Comparison of ENCODE assay signal across 7 cellular contexts in the genomic region with DNA sequence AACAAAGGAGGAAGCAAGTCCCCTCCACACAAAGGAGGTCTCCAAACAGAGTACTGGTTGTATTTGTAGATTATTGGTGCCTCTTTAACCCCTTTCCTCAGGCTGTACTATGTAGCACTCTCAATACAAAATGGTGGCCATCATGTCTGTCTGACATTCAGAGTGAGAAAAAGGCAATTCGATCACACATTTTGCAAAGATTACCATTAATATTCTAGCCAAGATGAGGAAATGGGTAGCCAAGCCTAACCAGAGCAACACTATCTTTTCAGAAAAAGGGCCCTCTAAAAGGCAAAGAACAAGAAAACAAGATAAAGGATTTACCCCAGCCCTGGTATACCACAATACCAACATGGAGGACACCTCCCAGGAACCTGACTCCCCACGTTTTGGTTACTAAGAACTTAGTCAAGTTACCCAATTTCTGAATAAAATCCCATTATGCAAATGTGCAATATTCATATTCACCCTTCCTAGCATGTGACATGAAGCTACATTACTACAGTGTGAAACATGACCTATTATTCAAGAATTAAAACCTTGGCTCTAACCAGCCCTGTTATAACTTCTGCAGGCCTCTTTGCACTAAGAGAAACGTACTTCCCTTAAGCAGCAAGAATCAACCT. TPM values are rescaled to one million over a fixed set of nuclear protein-coding genes. Genes with fewer than 3 reads are reported as not detected.
DNase-seq lines count a peak whose midpoint lies in the region; ATAC-seq and TF ChIP-seq lines count a peak whose summit lies in the region.

No MANE protein-coding gene starts in this region.

- H3K4me1 Mint-ChIP-seq in GM23338 (peaks cover 53% of the 10 kb centered on the region), nephron progenitor cell (peaks cover 58% of the 10 kb centered on the region)

- peak overlapping the region; percentile 66 for H3K4me3 ChIP-seq in GM23338
- peak overlapping the region; percentile 72 for H3K4me3 ChIP-seq in RWPE2 (ENCODE audit: severe bottlenecking)
- H3K4me3 ChIP-seq in ectodermal cell (ENCODE audit: insufficient read depth, low read depth, low read length): peak overlapping the region; percentile 98

- H3K4me2 ChIP-seq in GM23338: peak overlapping the region; percentile 89

- H3K4me3 Mint-ChIP-seq in GM23338 (peak overlapping the region; percentile 78), nephron progenitor cell (peak overlapping the region; percentile 90)

- no peak for TF ChIP-seq CTCF in GM23338 (conservative IDR thresholded peaks at IDR 0.05; ENCODE audit: low read depth in 2 of 2)
- no peak for TF ChIP-seq CTCF in RWPE2 (IDR thresholded peaks at IDR 0.05; ENCODE audit: poor library complexity, severe bottlenecking)
- no peak for TF ChIP-seq CTCF in nephron progenitor cell (IDR thresholded peaks at IDR 0.05)

- peaks cover under 1% of the 10 kb centered on the region; the same call in 2 of the 3 replicates for H3K36me3 Mint-ChIP-seq in GM23338 (ENCODE audit: low read depth)
- peaks cover 23% of the 10 kb centered on the region for H3K36me3 Mint-ChIP-seq in nephron progenitor cell (ENCODE audit: low read depth)

- H2AFZ ChIP-seq in GM23338: no peak overlapping the region

- H3K9me3 Mint-ChIP-seq in GM23338 (no peaks in the 10 kb centered on the region), nephron progenitor cell (no peaks in the 10 kb centered on the region)

- H3K9me3 ChIP-seq in RWPE2 (ENCODE audit: severe bottlenecking) (no peaks in the 10 kb centered on the region), ectodermal cell (ENCODE audit: control insufficient read depth, low read length) (no peaks in the 10 kb centered on the region)

- H3K79me2 ChIP-seq in GM23338 (replicated peaks; ENCODE audit: insufficient read depth): peaks cover 79% of the 10 kb centered on the region

- ATAC-seq in GM23338: no peak
- ATAC-seq in RWPE2 (ENCODE audit: low read depth): no peak
- no peak for ATAC-seq in GM18511 (IDR thresholded peaks at IDR 0.05; ENCODE audit: unreplicated experiment)
- no peak for ATAC-seq in GM21390 (IDR thresholded peaks at IDR 0.05; ENCODE audit: unreplicated experiment)

- H3K27ac Mint-ChIP-seq in GM23338 (peak overlapping the region; percentile 97), nephron progenitor cell (peak overlapping the region; percentile 99)

- DNase-seq in GM23338 (ENCODE audit: low spot score): no peak
- no peak for DNase-seq in RWPE2 (ENCODE audit: low spot score)
- no peak for DNase-seq in nephron progenitor cell
- no peak for DNase-seq in NCI-H146 (lab: John Stamatoyannopoulos, UW)

- H3K27me3 Mint-ChIP-seq in GM23338 (ENCODE audit: insufficient read depth, low read depth, poor library complexity) (peaks cover 10% of the 10 kb centered on the region), nephron progenitor cell (ENCODE audit: low read depth, poor library complexity) (peaks cover 26% of the 10 kb centered on the region)

- H3K27ac ChIP-seq in GM23338 (ENCODE audit: low read depth): peak overlapping the region; percentile 46
- H3K27ac ChIP-seq in RWPE2 (ENCODE audit: poor library complexity, severe bottlenecking): peak overlapping the region; percentile 80
- no peak overlapping the region for H3K27ac ChIP-seq in ectodermal cell (ENCODE audit: insufficient read depth, low read depth, low read length, poor library complexity, severe bottlenecking)

- H4K20me1 ChIP-seq in GM23338 (replicated peaks; ENCODE audit: insufficient read depth): peaks cover 31% of the 10 kb centered on the region

- WGBS in ectodermal cell, 2 experiments: 24 to 25% methylated on average over 3 of the region's 3 CpGs

- H3K36me3 ChIP-seq in GM23338 (ENCODE audit: insufficient read depth) (no peaks in the 10 kb centered on the region), RWPE2 (ENCODE audit: low read depth) (no peaks in the 10 kb centered on the region; the same call in 1 of the 2 replicates), ectodermal cell (ENCODE audit: control insufficient read depth, insufficient read depth, low read length) (no peaks in the 10 kb centered on the region)

- H3K9me2 ChIP-seq in GM23338 (ENCODE audit: insufficient read depth): no peaks in the 10 kb centered on the region

- H3K27me3 ChIP-seq in GM23338 (ENCODE audit: insufficient read depth): peaks cover 11% of the 10 kb centered on the region
- no peaks in the 10 kb centered on the region for H3K27me3 ChIP-seq in RWPE2 (ENCODE audit: insufficient read depth, poor library complexity, severe bottlenecking)
- peaks cover 15% of the 10 kb centered on the region for H3K27me3 ChIP-seq in ectodermal cell (ENCODE audit: control insufficient read depth, insufficient read depth, low read length, poor library complexity, severe bottlenecking)

- H3F3A ChIP-seq in GM23338 (replicated peaks; ENCODE audit: low read depth): peaks cover 5% of the 10 kb centered on the region; the same call in 1 of the 2 replicates

- peaks cover 53% of the 10 kb centered on the region for H3K4me1 ChIP-seq in GM23338 (ENCODE audit: insufficient read depth)
- peaks cover 33% of the 10 kb centered on the region for H3K4me1 ChIP-seq in RWPE2 (ENCODE audit: insufficient read depth, poor library complexity, severe bottlenecking)
- peaks cover 8% of the 10 kb centered on the region for H3K4me1 ChIP-seq in ectodermal cell (ENCODE audit: control insufficient read depth, insufficient read depth, low read length)

TF ChIP-seq in GM23338, 12 proteins besides CTCF, POLR2A, EP300 and RAD21 (continues in another document):
- TF ChIP-seq STAT1 (IDR thresholded peaks at IDR 0.05; ENCODE audit: unreplicated experiment): no peak
- TF ChIP-seq, protein P1, sequence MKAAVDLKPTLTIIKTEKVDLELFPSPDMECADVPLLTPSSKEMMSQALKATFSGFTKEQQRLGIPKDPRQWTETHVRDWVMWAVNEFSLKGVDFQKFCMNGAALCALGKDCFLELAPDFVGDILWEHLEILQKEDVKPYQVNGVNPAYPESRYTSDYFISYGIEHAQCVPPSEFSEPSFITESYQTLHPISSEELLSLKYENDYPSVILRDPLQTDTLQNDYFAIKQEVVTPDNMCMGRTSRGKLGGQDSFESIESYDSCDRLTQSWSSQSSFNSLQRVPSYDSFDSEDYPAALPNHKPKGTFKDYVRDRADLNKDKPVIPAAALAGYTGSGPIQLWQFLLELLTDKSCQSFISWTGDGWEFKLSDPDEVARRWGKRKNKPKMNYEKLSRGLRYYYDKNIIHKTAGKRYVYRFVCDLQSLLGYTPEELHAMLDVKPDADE (IDR thresholded peaks at IDR 0.05): no peak
- no peak for TF ChIP-seq ZNF114 (CRISPR knock-in tag; IDR thresholded peaks at IDR 0.05)
- TF ChIP-seq, protein P2, sequence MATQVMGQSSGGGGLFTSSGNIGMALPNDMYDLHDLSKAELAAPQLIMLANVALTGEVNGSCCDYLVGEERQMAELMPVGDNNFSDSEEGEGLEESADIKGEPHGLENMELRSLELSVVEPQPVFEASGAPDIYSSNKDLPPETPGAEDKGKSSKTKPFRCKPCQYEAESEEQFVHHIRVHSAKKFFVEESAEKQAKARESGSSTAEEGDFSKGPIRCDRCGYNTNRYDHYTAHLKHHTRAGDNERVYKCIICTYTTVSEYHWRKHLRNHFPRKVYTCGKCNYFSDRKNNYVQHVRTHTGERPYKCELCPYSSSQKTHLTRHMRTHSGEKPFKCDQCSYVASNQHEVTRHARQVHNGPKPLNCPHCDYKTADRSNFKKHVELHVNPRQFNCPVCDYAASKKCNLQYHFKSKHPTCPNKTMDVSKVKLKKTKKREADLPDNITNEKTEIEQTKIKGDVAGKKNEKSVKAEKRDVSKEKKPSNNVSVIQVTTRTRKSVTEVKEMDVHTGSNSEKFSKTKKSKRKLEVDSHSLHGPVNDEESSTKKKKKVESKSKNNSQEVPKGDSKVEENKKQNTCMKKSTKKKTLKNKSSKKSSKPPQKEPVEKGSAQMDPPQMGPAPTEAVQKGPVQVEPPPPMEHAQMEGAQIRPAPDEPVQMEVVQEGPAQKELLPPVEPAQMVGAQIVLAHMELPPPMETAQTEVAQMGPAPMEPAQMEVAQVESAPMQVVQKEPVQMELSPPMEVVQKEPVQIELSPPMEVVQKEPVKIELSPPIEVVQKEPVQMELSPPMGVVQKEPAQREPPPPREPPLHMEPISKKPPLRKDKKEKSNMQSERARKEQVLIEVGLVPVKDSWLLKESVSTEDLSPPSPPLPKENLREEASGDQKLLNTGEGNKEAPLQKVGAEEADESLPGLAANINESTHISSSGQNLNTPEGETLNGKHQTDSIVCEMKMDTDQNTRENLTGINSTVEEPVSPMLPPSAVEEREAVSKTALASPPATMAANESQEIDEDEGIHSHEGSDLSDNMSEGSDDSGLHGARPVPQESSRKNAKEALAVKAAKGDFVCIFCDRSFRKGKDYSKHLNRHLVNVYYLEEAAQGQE (IDR thresholded peaks at IDR 0.05; ENCODE audit: unreplicated experiment): no peak
- no peak for TF ChIP-seq EZH2 (IDR thresholded peaks at IDR 0.05; ENCODE audit: low read depth, unreplicated experiment)
- TF ChIP-seq JUNB (IDR thresholded peaks at IDR 0.05; ENCODE audit: unreplicated experiment): no peak
- TF ChIP-seq POLR2AphosphoS5 (IDR thresholded peaks at IDR 0.05; ENCODE audit: low read depth): no peak
- no peak for TF ChIP-seq EZH2phosphoT487 (IDR thresholded peaks at IDR 0.05; ENCODE audit: unreplicated experiment)

RNA-seq across cellular contexts. Expression of a gene that starts 2.2 kb away (rescaled TPM):
- 186 and 202 TPM in 2 replicates for total RNA-seq in GM23338 (2014; rRNA removed; shearing (Covaris generic))
- polyA plus RNA-seq in GM23338 (2016; fragmentation: Nextera tagmentation; extraction: Ambion mirVana): 150 and 175 TPM in 2 replicates
- 137 TPM for polyA plus RNA-seq in ectodermal cell (2013, experiment 1 of 4)
- 160 TPM for polyA plus RNA-seq in ectodermal cell (2013, experiment 2 of 4)
- 100 TPM for polyA plus RNA-seq in ectodermal cell (2013, experiment 3 of 4)
- 118 TPM for polyA plus RNA-seq in ectodermal cell (2013, experiment 4 of 4)

RNA-seq across cellular contexts. Expression of a gene that starts 4.8 kb away (rescaled TPM):
- total RNA-seq in GM23338 (2014; rRNA removed; shearing (Covaris generic)): 7.2 TPM in 1 of 2 replicates, not detected in the other
- 28.1 and 28.7 TPM in 2 replicates for polyA plus RNA-seq in GM23338 (2016; fragmentation: Nextera tagmentation; extraction: Ambion mirVana)
- 9.0 TPM for polyA plus RNA-seq in ectodermal cell (2013, experiment 1 of 4)
- 5.4 TPM for polyA plus RNA-seq in ectodermal cell (2013, experiment 2 of 4)
- 7.2 TPM for polyA plus RNA-seq in ectodermal cell (2013, experiment 3 of 4)
- polyA plus RNA-seq in ectodermal cell (2013, experiment 4 of 4): 9.0 TPM
